ENCODE assay signal across 7 cellular contexts in the genomic region with DNA sequence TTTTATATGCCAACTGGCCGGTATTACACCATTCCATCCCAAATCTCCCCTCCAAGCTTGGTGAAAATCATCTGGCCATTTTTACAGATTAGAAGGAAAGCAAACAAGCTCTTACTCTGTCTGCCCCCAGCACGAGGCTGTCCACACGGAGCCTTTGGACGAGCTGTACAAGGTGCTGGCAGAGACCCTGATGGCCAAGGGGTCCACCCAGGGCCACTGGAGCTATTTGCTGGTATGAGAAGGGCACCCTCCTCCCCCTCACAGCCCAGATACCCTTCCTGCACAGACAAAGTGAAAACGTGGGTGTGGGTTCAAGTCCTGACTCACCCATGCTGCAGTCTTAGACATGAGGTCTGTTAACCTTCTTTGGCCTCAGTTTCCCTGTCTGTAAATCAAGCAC.
DNase-seq lines count a peak whose midpoint lies in the region; ATAC-seq and TF ChIP-seq lines count a peak whose summit lies in the region.
"Not testable (repeated sequence)": the region's sequence is repeated elsewhere in the genome, so short reads cannot be mapped to it uniquely, and the experiment has no call there.

No MANE protein-coding gene starts in this region.

- H4K20me1 ChIP-seq in BLaER1 = not testable (repeated sequence)

- H2BK5ac ChIP-seq in neuronal stem cell (ENCODE audit: low read length) = not testable (repeated sequence)

- H3K4me3 Mint-ChIP-seq in T-helper 17 cell; chondrocyte (ENCODE audit: unreplicated experiment): not testable (repeated sequence)

- H3K27ac ChIP-seq in BLaER1 (peak overlapping the region; percentile 44), KOPT-K1 (ENCODE audit: low read depth, low read length, poor library complexity, severe bottlenecking) (peak overlapping the region; percentile 60)
- H3K27ac ChIP-seq in neuronal stem cell (replicated peaks; ENCODE audit: low read length); spleen: not testable (repeated sequence)

- not testable (repeated sequence) for H3K36me3 ChIP-seq in BLaER1; KOPT-K1 (ENCODE audit: insufficient read depth, low read length); neuronal stem cell (replicated peaks in 1 of 2; ENCODE audit: control insufficient read depth in 2 of 2, insufficient read depth in 2 of 2, low read length in 2 of 2); spleen

- TF ChIP-seq CTCF in chondrocyte (IDR thresholded peaks at IDR 0.05); spleen (IDR thresholded peaks at IDR 0.05 in 8 of 11, conservative IDR thresholded peaks at IDR 0.05 in 3 of 11): not testable (repeated sequence)

- H3K18ac ChIP-seq in neuronal stem cell (ENCODE audit: low read length) = not testable (repeated sequence)

- peak overlapping the region; percentile 41 for H3K27ac Mint-ChIP-seq in T-helper 17 cell
- not testable (repeated sequence) for H3K27ac Mint-ChIP-seq in chondrocyte (ENCODE audit: unreplicated experiment)

- not testable (repeated sequence) for H3K9me3 Mint-ChIP-seq in chondrocyte (ENCODE audit: low read depth)

- peak overlapping the region; percentile 17 for H4K8ac ChIP-seq in neuronal stem cell (ENCODE audit: low read depth, low read length)

- not testable (repeated sequence) for H2BK120ac ChIP-seq in neuronal stem cell (ENCODE audit: low read depth, low read length)

- not testable (repeated sequence) for H3K4ac ChIP-seq in neuronal stem cell (ENCODE audit: low read length)

- not testable (repeated sequence) for H4K91ac ChIP-seq in neuronal stem cell (ENCODE audit: low read depth, low read length, poor library complexity)

- H3K36me3 Mint-ChIP-seq in T-helper 17 cell (ENCODE audit: low read depth); chondrocyte (ENCODE audit: low read depth): not testable (repeated sequence)

- 0 out of 2 replicates have a peak overlapping the region, but pooled peaks have one; percentile 4 for H3K9ac ChIP-seq in BLaER1
- not testable (repeated sequence) for H3K9ac ChIP-seq in neuronal stem cell (ENCODE audit: low read depth, low read length, poor library complexity)

- not testable (repeated sequence) for DNase-seq in T-helper 17 cell; neuronal stem cell (ENCODE audit: low spot score)
- DNase-seq in chondrocyte (ENCODE audit: low spot score) (peak; percentile 52), posterior vena cava (ENCODE audit: low spot score) (peak; percentile 57), spleen (peak; percentile 32)

- WGBS in neuronal stem cell (ENCODE audit: extremely low coverage in 2 of 2, insufficient read length in 2 of 2, insufficient replicate concordance in 1 of 2), 2 donors = no CpG with 5 or more reads among the region's 5 CpGs
- 77 to 93% (median 85%) methylated on average over 5 of the region's 5 CpGs for WGBS in spleen, 5 donors

- H3K27me3 ChIP-seq in BLaER1; neuronal stem cell (ENCODE audit: control insufficient read depth in 3 of 3, insufficient read depth in 3 of 3, low read depth in 1 of 3, low read length in 3 of 3); spleen (replicated peaks in 1 of 7): not testable (repeated sequence)

- not testable (repeated sequence) for H3K79me1 ChIP-seq in neuronal stem cell (ENCODE audit: low read depth, low read length)

- not testable (repeated sequence) for H2BK15ac ChIP-seq in neuronal stem cell (ENCODE audit: low read length)

- H3K23ac ChIP-seq in neuronal stem cell (ENCODE audit: low read depth, low read length, poor library complexity) = not testable (repeated sequence)

- H3K27me3 Mint-ChIP-seq in T-helper 17 cell; chondrocyte (ENCODE audit: low read depth): not testable (repeated sequence)

- intact Hi-C loops in posterior vena cava (cut with DNase I) = loop anchor here in 1 of 2 donors (10.0 kb wide), 1 partner anchor 318 kb away; no protein-coding TSS in a partner anchor
- intact Hi-C loops in spleen (cut with DNase I; ENCODE audit: low total_unique reads) = not testable (repeated sequence)

- TF ChIP-seq POLR2A in spleen (IDR thresholded peaks at IDR 0.05) = not testable (repeated sequence)

- not testable (repeated sequence) for H3K4me3 ChIP-seq in BLaER1; neuronal stem cell (ENCODE audit: low read length in 2 of 2); spleen

- not testable (repeated sequence) for H2BK12ac ChIP-seq in neuronal stem cell (ENCODE audit: low read length)

- H3K9me3 ChIP-seq in BLaER1; KOPT-K1 (ENCODE audit: insufficient read depth, low read length, poor library complexity, severe bottlenecking); T-helper 17 cell (ENCODE audit: control insufficient read depth, low read length, poor library complexity, severe bottlenecking); neuronal stem cell (replicated peaks in 1 of 2; ENCODE audit: control insufficient read depth in 2 of 2, insufficient read depth in 1 of 2, low read depth in 1 of 2, low read length in 2 of 2); spleen: not testable (repeated sequence)

- H3K4me1 ChIP-seq in BLaER1 = peaks cover 54% of the 10 kb centered on the region
- H3K4me1 ChIP-seq in neuronal stem cell (ENCODE audit: control insufficient read depth in 2 of 2, insufficient read depth in 1 of 2, low read depth in 1 of 2, low read length in 2 of 2); spleen: not testable (repeated sequence)

- not testable (repeated sequence) for H2AFZ ChIP-seq in neuronal stem cell (ENCODE audit: low read length)

- H3K4me2 ChIP-seq in BLaER1 = peak overlapping the region; percentile 71
- H3K4me2 ChIP-seq in neuronal stem cell (ENCODE audit: insufficient read depth, low read length, poor library complexity, severe bottlenecking) = not testable (repeated sequence)

- H2AK5ac ChIP-seq in neuronal stem cell (ENCODE audit: low read depth, low read length) = not testable (repeated sequence)

- peaks cover 12% of the 10 kb centered on the region for H3K4me1 Mint-ChIP-seq in T-helper 17 cell
- H3K4me1 Mint-ChIP-seq in chondrocyte (ENCODE audit: low read depth) = not testable (repeated sequence)

- not testable (repeated sequence) for H3K14ac ChIP-seq in neuronal stem cell (ENCODE audit: low read length)

- ATAC-seq in T-helper 17 cell = not testable (repeated sequence)
